1 cellular context compared by ENCODE assay signal in the genomic region with DNA sequence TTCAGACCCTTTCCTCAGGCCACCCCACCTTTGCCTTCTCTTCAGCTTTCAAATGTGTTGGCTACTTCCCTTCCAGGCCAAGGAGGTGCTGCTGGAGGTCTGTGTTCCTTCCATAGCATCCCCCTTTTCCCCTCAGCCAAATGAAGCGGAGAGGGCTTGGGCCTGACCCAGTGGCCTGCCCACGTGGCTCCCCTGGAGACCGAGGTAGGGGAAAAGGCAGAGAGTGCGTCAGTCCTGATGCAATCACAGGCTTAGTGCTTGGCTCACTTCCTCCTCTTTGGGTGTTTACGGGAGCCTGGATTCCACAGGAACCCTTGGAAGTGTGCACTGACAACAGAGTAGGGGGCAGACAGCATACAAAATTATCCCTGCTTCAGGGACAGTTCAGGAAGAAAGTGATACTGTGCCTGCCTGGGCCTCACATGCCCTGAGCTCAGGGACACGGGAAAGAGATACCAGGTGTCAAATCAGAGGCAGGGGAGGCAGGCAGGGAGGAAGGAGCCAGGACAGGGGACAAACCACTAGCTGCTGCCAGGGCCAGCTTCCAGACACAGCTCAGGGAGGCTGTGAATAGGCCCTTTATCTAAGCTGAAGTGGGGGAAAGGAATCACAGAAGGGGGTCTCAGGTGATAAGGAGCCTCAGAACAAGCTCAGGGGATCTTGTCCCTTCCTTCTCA.
A peak's percentile ranks its signal among the peaks of the same experiment; 100 is the strongest.
TF ChIP-seq lines count a peak whose summit lies in the region.

No MANE protein-coding gene starts in this region.

TF ChIP-seq in HepG2, 621 proteins besides CTCF, POLR2A, EP300 and RAD21 (continued from another document):
- TF ChIP-seq, protein P1, sequence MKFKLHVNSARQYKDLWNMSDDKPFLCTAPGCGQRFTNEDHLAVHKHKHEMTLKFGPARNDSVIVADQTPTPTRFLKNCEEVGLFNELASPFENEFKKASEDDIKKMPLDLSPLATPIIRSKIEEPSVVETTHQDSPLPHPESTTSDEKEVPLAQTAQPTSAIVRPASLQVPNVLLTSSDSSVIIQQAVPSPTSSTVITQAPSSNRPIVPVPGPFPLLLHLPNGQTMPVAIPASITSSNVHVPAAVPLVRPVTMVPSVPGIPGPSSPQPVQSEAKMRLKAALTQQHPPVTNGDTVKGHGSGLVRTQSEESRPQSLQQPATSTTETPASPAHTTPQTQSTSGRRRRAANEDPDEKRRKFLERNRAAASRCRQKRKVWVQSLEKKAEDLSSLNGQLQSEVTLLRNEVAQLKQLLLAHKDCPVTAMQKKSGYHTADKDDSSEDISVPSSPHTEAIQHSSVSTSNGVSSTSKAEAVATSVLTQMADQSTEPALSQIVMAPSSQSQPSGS (CRISPR knock-in tag; IDR thresholded peaks at IDR 0.05) = 0 out of 2 replicates have a peak, but pooled peaks have one; percentile 16
- no peak for TF ChIP-seq TSC22D2 (CRISPR knock-in tag; IDR thresholded peaks at IDR 0.05; ENCODE audit: borderline replicate concordance)
- peak; percentile 42; the same call in 1 of the 2 replicates for TF ChIP-seq PHF8 (CRISPR knock-in tag; IDR thresholded peaks at IDR 0.05)
- TF ChIP-seq KLF6 (CRISPR knock-in tag; IDR thresholded peaks at IDR 0.05) = 0 out of 2 replicates have a peak, but pooled peaks have one; percentile 58
- TF ChIP-seq THAP11 (CRISPR knock-in tag; IDR thresholded peaks at IDR 0.05) = peak; percentile 61
- peak; percentile 34; the same call in 1 of the 2 replicates for TF ChIP-seq PITX1 (CRISPR knock-in tag; IDR thresholded peaks at IDR 0.05)
- TF ChIP-seq ZMYM3 (CRISPR knock-in tag; IDR thresholded peaks at IDR 0.05) = peak; percentile 87
- TF ChIP-seq RXRB (CRISPR knock-in tag; IDR thresholded peaks at IDR 0.05; ENCODE audit: borderline replicate concordance) = peak; percentile 69
- 0 out of 2 replicates have a peak, but pooled peaks have one; percentile 30 for TF ChIP-seq ZNF644 (CRISPR knock-in tag; IDR thresholded peaks at IDR 0.05; ENCODE audit: low read depth)
- TF ChIP-seq, protein P2, sequence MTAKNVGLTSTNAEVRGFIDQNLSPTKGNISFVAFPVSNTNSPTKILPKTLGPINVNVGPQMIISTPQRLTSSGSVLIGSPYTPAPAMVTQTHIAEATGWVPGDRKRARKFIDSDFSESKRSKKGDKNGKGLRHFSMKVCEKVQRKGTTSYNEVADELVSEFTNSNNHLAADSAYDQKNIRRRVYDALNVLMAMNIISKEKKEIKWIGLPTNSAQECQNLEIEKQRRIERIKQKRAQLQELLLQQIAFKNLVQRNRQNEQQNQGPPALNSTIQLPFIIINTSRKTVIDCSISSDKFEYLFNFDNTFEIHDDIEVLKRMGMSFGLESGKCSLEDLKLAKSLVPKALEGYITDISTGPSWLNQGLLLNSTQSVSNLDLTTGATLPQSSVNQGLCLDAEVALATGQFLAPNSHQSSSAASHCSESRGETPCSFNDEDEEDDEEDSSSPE (CRISPR knock-in tag; IDR thresholded peaks at IDR 0.05) = peak; percentile 34; the same call in 1 of the 2 replicates
- no peak for TF ChIP-seq GLI4 (CRISPR knock-in tag; IDR thresholded peaks at IDR 0.05; ENCODE audit: borderline replicate concordance)
- TF ChIP-seq, protein P3, sequence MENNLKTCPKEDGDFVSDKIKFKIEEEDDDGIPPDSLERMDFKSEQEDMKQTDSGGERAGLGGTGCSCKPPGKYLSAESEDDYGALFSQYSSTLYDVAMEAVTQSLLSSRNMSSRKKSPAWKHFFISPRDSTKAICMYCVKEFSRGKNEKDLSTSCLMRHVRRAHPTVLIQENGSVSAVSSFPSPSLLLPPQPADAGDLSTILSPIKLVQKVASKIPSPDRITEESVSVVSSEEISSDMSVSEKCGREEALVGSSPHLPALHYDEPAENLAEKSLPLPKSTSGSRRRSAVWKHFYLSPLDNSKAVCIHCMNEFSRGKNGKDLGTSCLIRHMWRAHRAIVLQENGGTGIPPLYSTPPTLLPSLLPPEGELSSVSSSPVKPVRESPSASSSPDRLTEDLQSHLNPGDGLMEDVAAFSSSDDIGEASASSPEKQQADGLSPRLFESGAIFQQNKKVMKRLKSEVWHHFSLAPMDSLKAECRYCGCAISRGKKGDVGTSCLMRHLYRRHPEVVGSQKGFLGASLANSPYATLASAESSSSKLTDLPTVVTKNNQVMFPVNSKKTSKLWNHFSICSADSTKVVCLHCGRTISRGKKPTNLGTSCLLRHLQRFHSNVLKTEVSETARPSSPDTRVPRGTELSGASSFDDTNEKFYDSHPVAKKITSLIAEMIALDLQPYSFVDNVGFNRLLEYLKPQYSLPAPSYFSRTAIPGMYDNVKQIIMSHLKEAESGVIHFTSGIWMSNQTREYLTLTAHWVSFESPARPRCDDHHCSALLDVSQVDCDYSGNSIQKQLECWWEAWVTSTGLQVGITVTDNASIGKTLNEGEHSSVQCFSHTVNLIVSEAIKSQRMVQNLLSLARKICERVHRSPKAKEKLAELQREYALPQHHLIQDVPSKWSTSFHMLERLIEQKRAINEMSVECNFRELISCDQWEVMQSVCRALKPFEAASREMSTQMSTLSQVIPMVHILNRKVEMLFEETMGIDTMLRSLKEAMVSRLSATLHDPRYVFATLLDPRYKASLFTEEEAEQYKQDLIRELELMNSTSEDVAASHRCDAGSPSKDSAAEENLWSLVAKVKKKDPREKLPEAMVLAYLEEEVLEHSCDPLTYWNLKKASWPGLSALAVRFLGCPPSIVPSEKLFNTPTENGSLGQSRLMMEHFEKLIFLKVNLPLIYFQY (CRISPR knock-in tag; IDR thresholded peaks at IDR 0.05; ENCODE audit: borderline replicate concordance) = peak; percentile 54; the same call in 1 of the 2 replicates
- no peak for TF ChIP-seq ZNF605 (CRISPR knock-in tag; IDR thresholded peaks at IDR 0.05)
- TF ChIP-seq MAF1 (CRISPR knock-in tag; IDR thresholded peaks at IDR 0.05; ENCODE audit: borderline replicate concordance) = no peak
- TF ChIP-seq HDAC2 (CRISPR knock-in tag; IDR thresholded peaks at IDR 0.05) = peak; percentile 34; the same call in 1 of the 2 replicates
- TF ChIP-seq ZNF839 (CRISPR knock-in tag; IDR thresholded peaks at IDR 0.05; ENCODE audit: borderline replicate concordance) = no peak
- TF ChIP-seq SP5 (CRISPR knock-in tag; IDR thresholded peaks at IDR 0.05; ENCODE audit: borderline replicate concordance, low read depth) = no peak
- TF ChIP-seq, protein P4, sequence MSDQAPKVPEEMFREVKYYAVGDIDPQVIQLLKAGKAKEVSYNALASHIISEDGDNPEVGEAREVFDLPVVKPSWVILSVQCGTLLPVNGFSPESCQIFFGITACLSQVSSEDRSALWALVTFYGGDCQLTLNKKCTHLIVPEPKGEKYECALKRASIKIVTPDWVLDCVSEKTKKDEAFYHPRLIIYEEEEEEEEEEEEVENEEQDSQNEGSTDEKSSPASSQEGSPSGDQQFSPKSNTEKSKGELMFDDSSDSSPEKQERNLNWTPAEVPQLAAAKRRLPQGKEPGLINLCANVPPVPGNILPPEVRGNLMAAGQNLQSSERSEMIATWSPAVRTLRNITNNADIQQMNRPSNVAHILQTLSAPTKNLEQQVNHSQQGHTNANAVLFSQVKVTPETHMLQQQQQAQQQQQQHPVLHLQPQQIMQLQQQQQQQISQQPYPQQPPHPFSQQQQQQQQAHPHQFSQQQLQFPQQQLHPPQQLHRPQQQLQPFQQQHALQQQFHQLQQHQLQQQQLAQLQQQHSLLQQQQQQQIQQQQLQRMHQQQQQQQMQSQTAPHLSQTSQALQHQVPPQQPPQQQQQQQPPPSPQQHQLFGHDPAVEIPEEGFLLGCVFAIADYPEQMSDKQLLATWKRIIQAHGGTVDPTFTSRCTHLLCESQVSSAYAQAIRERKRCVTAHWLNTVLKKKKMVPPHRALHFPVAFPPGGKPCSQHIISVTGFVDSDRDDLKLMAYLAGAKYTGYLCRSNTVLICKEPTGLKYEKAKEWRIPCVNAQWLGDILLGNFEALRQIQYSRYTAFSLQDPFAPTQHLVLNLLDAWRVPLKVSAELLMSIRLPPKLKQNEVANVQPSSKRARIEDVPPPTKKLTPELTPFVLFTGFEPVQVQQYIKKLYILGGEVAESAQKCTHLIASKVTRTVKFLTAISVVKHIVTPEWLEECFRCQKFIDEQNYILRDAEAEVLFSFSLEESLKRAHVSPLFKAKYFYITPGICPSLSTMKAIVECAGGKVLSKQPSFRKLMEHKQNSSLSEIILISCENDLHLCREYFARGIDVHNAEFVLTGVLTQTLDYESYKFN (CRISPR knock-in tag; conservative IDR thresholded peaks at IDR 0.05) = 0 out of 2 replicates have a peak, but pooled peaks have one; percentile 21
- TF ChIP-seq CHCHD3 (CRISPR knock-in tag; IDR thresholded peaks at IDR 0.05) = no peak
- 0 out of 2 replicates have a peak, but pooled peaks have one; percentile 17 for TF ChIP-seq GATAD1 (CRISPR knock-in tag; IDR thresholded peaks at IDR 0.05)
- TF ChIP-seq FOXK1 (CRISPR knock-in tag; IDR thresholded peaks at IDR 0.05; ENCODE audit: borderline replicate concordance, low read depth) = 0 out of 2 replicates have a peak, but pooled peaks have one; percentile 34
- TF ChIP-seq, protein P5, sequence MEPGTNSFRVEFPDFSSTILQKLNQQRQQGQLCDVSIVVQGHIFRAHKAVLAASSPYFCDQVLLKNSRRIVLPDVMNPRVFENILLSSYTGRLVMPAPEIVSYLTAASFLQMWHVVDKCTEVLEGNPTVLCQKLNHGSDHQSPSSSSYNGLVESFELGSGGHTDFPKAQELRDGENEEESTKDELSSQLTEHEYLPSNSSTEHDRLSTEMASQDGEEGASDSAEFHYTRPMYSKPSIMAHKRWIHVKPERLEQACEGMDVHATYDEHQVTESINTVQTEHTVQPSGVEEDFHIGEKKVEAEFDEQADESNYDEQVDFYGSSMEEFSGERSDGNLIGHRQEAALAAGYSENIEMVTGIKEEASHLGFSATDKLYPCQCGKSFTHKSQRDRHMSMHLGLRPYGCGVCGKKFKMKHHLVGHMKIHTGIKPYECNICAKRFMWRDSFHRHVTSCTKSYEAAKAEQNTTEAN (CRISPR knock-in tag; conservative IDR thresholded peaks at IDR 0.05) = 0 out of 2 replicates have a peak, but pooled peaks have one; percentile 20
